18 cellular contexts compared by ENCODE assay signal in the genomic region with DNA sequence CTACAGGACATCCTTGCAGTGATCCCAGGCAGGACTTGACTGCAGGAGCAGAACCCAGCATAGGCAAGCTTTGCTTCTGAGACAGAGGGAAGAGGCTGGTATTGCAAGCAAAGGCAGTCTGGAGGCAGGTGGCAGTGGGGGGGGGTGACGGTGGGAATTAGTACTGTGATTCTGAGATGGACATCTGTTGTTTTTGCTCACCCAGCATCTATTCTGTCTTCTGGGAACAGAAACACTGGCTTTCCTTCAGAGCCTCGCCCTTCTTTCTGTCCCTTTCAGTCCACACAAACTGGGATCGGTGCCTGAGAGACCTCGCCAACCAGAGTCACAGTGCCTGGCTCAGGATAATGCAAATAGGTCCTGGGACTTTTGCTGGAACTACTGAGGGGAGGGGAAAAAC. TPM values are rescaled to one million over a fixed set of nuclear protein-coding genes. Genes with fewer than 3 reads are reported as not detected.
DNase-seq lines count a peak whose midpoint lies in the region; ATAC-seq and TF ChIP-seq lines count a peak whose summit lies in the region.
"Had no signal": no experiment of that assay in that cellular context is flagged by ENCODE, and none has a peak within 500 bp of the region (broad histone marks: within the 10 kb centered on the region; RNA-seq: fewer than 3 reads in every experiment).

No MANE protein-coding gene starts in this region.

- H3K36me3 Mint-ChIP-seq in brain = peaks cover 63% of the 10 kb centered on the region

- H3K9me3 ChIP-seq in skeletal muscle tissue (ENCODE audit: control insufficient read depth in 3 of 3, low read length in 3 of 3) = no peaks in the 10 kb centered on the region
- H3K9me3 ChIP-seq: uterus had no signal

- H3K4me3 ChIP-seq in skeletal muscle tissue (ENCODE audit: low read length in 3 of 3) = no peak overlapping the region
- H3K4me3 ChIP-seq: GM23248, SK-N-MC, uterus had no signal

- H3K9ac ChIP-seq in skeletal muscle tissue (ENCODE audit: low read depth in 1 of 3, low read length in 3 of 3) = no peak overlapping the region
- H3K9ac ChIP-seq: GM23248 had no signal

- peak overlapping the region; percentile 37 for H3K27ac ChIP-seq in skeletal muscle tissue (ENCODE audit: low read depth, low read length)
- H3K27ac ChIP-seq: GM23248, SK-N-MC, uterus had no signal

- H3K9me3 Mint-ChIP-seq in brain = no peaks in the 10 kb centered on the region
- no peaks in the 10 kb centered on the region for H3K9me3 Mint-ChIP-seq in stimulated activated naive CD8-positive, alpha-beta T cell treated with anti-CD3 and anti-CD28 coated beads, Interleukin-15, amount 100 ng/mL, for 72 hours
- H3K9me3 Mint-ChIP-seq: activated CD4-positive, alpha-beta memory T cell treated with anti-CD3 and anti-CD28 coated beads, Interleukin-2, amount 10 ng/mL, durations not matched to agents 7 days and 5 days; natural killer cell had no signal

- H3K27me3 Mint-ChIP-seq in brain = peaks cover 3% of the 10 kb centered on the region
- H3K27me3 Mint-ChIP-seq in stimulated activated naive CD8-positive, alpha-beta T cell treated with anti-CD3 and anti-CD28 coated beads, Interleukin-15, amount 100 ng/mL, for 72 hours = no peaks in the 10 kb centered on the region
- H3K27me3 Mint-ChIP-seq: activated CD4-positive, alpha-beta memory T cell treated with anti-CD3 and anti-CD28 coated beads, Interleukin-2, amount 10 ng/mL, durations not matched to agents 7 days and 5 days; B cell had no signal

- ATAC-seq in stimulated activated naive CD8-positive, alpha-beta T cell treated with anti-CD3 and anti-CD28 coated beads, Interleukin-15, amount 100 ng/mL, for 72 hours = no peak
- no peak for ATAC-seq in HG03139 (IDR thresholded peaks at IDR 0.05; ENCODE audit: unreplicated experiment)
- ATAC-seq: natural killer cell had no signal

- peak overlapping the region in 2 of 5 experiments; percentile 61 to 69 for H3K4me3 Mint-ChIP-seq in brain
- no peak overlapping the region for H3K4me3 Mint-ChIP-seq in stimulated activated naive CD8-positive, alpha-beta T cell treated with anti-CD3 and anti-CD28 coated beads, Interleukin-15, amount 100 ng/mL, for 72 hours
- H3K4me3 Mint-ChIP-seq: activated CD4-positive, alpha-beta memory T cell treated with anti-CD3 and anti-CD28 coated beads, Interleukin-2, amount 10 ng/mL, durations not matched to agents 7 days and 5 days; B cell; natural killer cell had no signal

- peak; percentile 95 for DNase-seq in NCI-H2171 treated with DMSO at 0.1 percent for 48 hours (lab: John Stamatoyannopoulos, UW)
- DNase-seq in medulla oblongata (ENCODE audit: extremely low spot score) = peak; percentile 92
- no peak for DNase-seq in RPMI8226
- DNase-seq in stimulated activated naive CD8-positive, alpha-beta T cell treated with anti-CD3 and anti-CD28 coated beads, Interleukin-15, amount 100 ng/mL, for 72 hours = no peak
- no peak for DNase-seq in NCI-H146 (lab: John Stamatoyannopoulos, UW)
- DNase-seq: activated CD4-positive, alpha-beta memory T cell treated with anti-CD3 and anti-CD28 coated beads, Interleukin-2, amount 10 ng/mL, durations not matched to agents 7 days and 5 days; DMS79; GM23248; MM.1S; natural killer cell; NCI-H2081; stimulated activated CD4-positive, alpha-beta T cell treated with anti-CD3 and anti-CD28 coated beads, Interleukin-4, amount 100 ng/mL, for 4 hours; uterus had no signal

- peaks cover 41 to 59% (median 49%) of the 10 kb centered on the region in 3 donors for H3K36me3 ChIP-seq in skeletal muscle tissue (ENCODE audit: control insufficient read depth in 3 of 3, insufficient read depth in 3 of 3, low read length in 3 of 3)
- H3K36me3 ChIP-seq: uterus had no signal

- no peaks in the 10 kb centered on the region for H3K27me3 ChIP-seq in skeletal muscle tissue (ENCODE audit: control insufficient read depth in 3 of 3, insufficient read depth in 3 of 3, low read length in 3 of 3)
- H3K27me3 ChIP-seq: uterus had no signal

- no peak for TF ChIP-seq CTCF in brain (conservative IDR thresholded peaks at IDR 0.05)

- H3K4me1 Mint-ChIP-seq in brain = peaks cover 51% of the 10 kb centered on the region
- H3K4me1 Mint-ChIP-seq in stimulated activated naive CD8-positive, alpha-beta T cell treated with anti-CD3 and anti-CD28 coated beads, Interleukin-15, amount 100 ng/mL, for 72 hours = no peaks in the 10 kb centered on the region
- H3K4me1 Mint-ChIP-seq: B cell, natural killer cell had no signal

- peak overlapping the region; percentile 82 to 97 (median 91) for H3K27ac Mint-ChIP-seq in brain
- H3K27ac Mint-ChIP-seq in stimulated activated naive CD8-positive, alpha-beta T cell treated with anti-CD3 and anti-CD28 coated beads, Interleukin-15, amount 100 ng/mL, for 72 hours = no peak overlapping the region
- H3K27ac Mint-ChIP-seq: activated CD4-positive, alpha-beta memory T cell treated with anti-CD3 and anti-CD28 coated beads, Interleukin-2, amount 10 ng/mL, durations not matched to agents 7 days and 5 days; B cell; natural killer cell had no signal

- H3K4me1 ChIP-seq in skeletal muscle tissue (ENCODE audit: control insufficient read depth in 3 of 3, insufficient read depth in 3 of 3, low read length in 3 of 3) = peaks cover 45 to 71% (median 50%) of the 10 kb centered on the region in 3 donors
- H3K4me1 ChIP-seq: uterus had no signal

RNA-seq across cellular contexts. Expression of gene RASL10A, which starts 31.2 kb away (rescaled TPM):
- 6.5 TPM for polyA plus RNA-seq in brain (ENCODE audit: insufficient read depth, low read depth, low replicate concordance)
- total RNA-seq in skeletal muscle tissue = under 0.01 TPM
- total RNA-seq: GM23248 had no signal

RNA-seq across cellular contexts. Expression of gene GAS2L1, which starts 40.2 kb away (rescaled TPM):
- polyA plus RNA-seq in brain (ENCODE audit: insufficient read depth, low read depth, low replicate concordance) = 20.4 TPM
- 3.1 TPM for total RNA-seq in skeletal muscle tissue
- total RNA-seq: B cell had no signal

RNA-seq across cellular contexts. Expression of gene AP1B1, which starts 41.7 kb away (rescaled TPM):
- 92.7 TPM for polyA plus RNA-seq in brain (ENCODE audit: insufficient read depth, low read depth, low replicate concordance)
- total RNA-seq in skeletal muscle tissue = 23.0 TPM

Comparison
In these comparisons a context has a peak if more than half of its experiments do, and no peak if none do; other contexts are left out.
1. DNase-seq: peak in NCI-H2171 treated with DMSO at 0.1 percent for 48 hours (single experiment) and medulla oblongata (single experiment); none in RPMI8226 (single experiment), stimulated activated naive CD8-positive, alpha-beta T cell treated with anti-CD3 and anti-CD28 coated beads, Interleukin-15, amount 100 ng/mL, for 72 hours (0 of 2) and NCI-H146 (single experiment).
2. H3K27ac Mint-ChIP-seq: peak in brain (5 of 5); none in stimulated activated naive CD8-positive, alpha-beta T cell treated with anti-CD3 and anti-CD28 coated beads, Interleukin-15, amount 100 ng/mL, for 72 hours (0 of 2).